Comparison of ENCODE assay signal across 9 cellular contexts in the genomic region with DNA sequence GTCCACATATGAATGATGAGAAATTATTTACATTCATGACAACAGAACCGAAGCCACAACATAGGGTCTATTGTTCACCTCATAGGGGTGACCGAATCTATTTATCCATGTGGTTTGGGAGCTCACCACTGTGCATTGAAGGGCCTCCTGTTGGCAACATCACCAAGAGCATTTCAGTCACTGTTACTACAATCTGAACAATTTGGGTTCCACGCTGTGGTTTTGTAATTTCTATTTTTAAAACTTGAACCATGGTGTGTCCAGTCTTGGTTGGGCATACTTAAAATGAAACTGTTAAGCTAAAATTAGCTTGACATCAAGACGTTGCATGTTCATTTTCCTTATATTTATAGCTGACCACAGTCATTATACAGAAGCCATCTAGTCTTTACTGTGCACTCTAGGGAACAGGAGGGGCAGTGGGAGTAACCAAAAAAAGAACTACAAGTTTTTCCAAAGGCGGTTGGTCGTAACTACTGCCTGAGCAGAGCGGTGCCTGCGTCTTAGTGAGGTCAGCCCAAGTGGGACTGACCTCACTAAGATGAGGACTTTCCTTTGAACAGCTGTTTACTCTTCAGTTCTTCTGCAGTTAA.
DNase-seq lines count a peak whose midpoint lies in the region; ATAC-seq and TF ChIP-seq lines count a peak whose summit lies in the region.
"Had no signal": no experiment of that assay in that cellular context is flagged by ENCODE, and none has a peak within 500 bp of the region (broad histone marks: within the 10 kb centered on the region; RNA-seq: fewer than 3 reads in every experiment).

No MANE protein-coding gene starts in this region.

- no peak overlapping the region for H3K4me3 ChIP-seq in body of pancreas

- peak; percentile 48 for DNase-seq in DMS153 treated with DMSO at 0.1 percent for 48 hours (lab: John Stamatoyannopoulos, UW; ENCODE audit: unreplicated experiment)
- no peak for DNase-seq in body of pancreas
- no peak for DNase-seq in activated T-cell treated with anti-CD3 and anti-CD28 coated beads for 4 hours
- no peak for DNase-seq in T-helper 9 cell
- no peak for DNase-seq in stimulated activated CD4-positive, alpha-beta T cell treated with anti-CD3 and anti-CD28 coated beads, Interleukin-1b, Interleukin-23, amount 100 ng/mL, for 48 hours

- no peaks in the 10 kb centered on the region for H3K36me3 Mint-ChIP-seq in nephron (ENCODE audit: low read depth)

- H3K27me3 ChIP-seq in body of pancreas = no peaks in the 10 kb centered on the region

- TF ChIP-seq CTCF in body of pancreas (IDR thresholded peaks at IDR 0.05) (no peak), nephron (IDR thresholded peaks at IDR 0.05; ENCODE audit: unreplicated experiment in 3 of 3) (no peak)

- WGBS in body of pancreas, 2 donors = 71 to 80% methylated on average over 8 of the region's 8 CpGs

- H3K4me1 ChIP-seq in body of pancreas = peaks cover 8% of the 10 kb centered on the region

- no peaks in the 10 kb centered on the region for H3K27me3 Mint-ChIP-seq in nephron (ENCODE audit: low read depth)

- no peaks in the 10 kb centered on the region for H3K9me3 ChIP-seq in body of pancreas

- no peak for TF ChIP-seq POLR2A in body of pancreas (IDR thresholded peaks at IDR 0.05)

- intact Hi-C loops in body of pancreas (cut with DNase I) = no loop called here

- peak; percentile 74 for ATAC-seq in GM21423 (IDR thresholded peaks at IDR 0.05; ENCODE audit: unreplicated experiment)
- peak; percentile 75 for ATAC-seq in HG03521 (IDR thresholded peaks at IDR 0.05; ENCODE audit: unreplicated experiment)
- peak; percentile 18 for ATAC-seq in body of pancreas

- H3K4me1 Mint-ChIP-seq in nephron = peaks cover 19% of the 10 kb centered on the region
- H3K4me1 Mint-ChIP-seq: central memory CD8-positive, alpha-beta T cell had no signal

- H3K9me3 Mint-ChIP-seq in nephron = peaks cover 2% of the 10 kb centered on the region
- H3K9me3 Mint-ChIP-seq: central memory CD8-positive, alpha-beta T cell had no signal

- no peaks in the 10 kb centered on the region for H3K36me3 ChIP-seq in body of pancreas (replicated peaks in 1 of 2; ENCODE audit: insufficient read depth in 1 of 2, low read depth in 2 of 2)

- H3K27ac Mint-ChIP-seq in nephron = peak overlapping the region; percentile 47 to 84 (median 50)

- no peak overlapping the region for H3K4me3 Mint-ChIP-seq in nephron
- H3K4me3 Mint-ChIP-seq: central memory CD8-positive, alpha-beta T cell had no signal

- H3K27ac ChIP-seq in body of pancreas = no peak overlapping the region

Comparison
In these comparisons a context has a peak if more than half of its experiments do, and no peak if none do; other contexts are left out.
1. ATAC-seq: peak in every context shown above with its lines; median percentile 75 in HG03521; 74 in GM21423; 18 in body of pancreas.